8 cellular contexts compared by ENCODE assay signal in genomic region chrX:98191003-98191402, GRCh38.
"Had no signal": no experiment of that assay in that cellular context is flagged by ENCODE, and none has a peak within 500 bp of the region (broad histone marks: within the 10 kb centered on the region; RNA-seq: fewer than 3 reads in every experiment).

No MANE protein-coding gene starts in this region.

- DNase-seq: GDM1, GF-D8 had no signal

- FAIRE-seq: G401.6, GM12878, GM12891, GM12892, GM18507, GM19239 had no signal

- H3K4me3 ChIP-seq: GM12878 had no signal

- ATAC-seq: GM12878 had no signal
